ENCODE assay signal across 23 cellular contexts in genomic region chr2:241726459-241726858, GRCh38. TPM values are rescaled to one million over a fixed set of nuclear protein-coding genes. Genes with fewer than 3 reads are reported as not detected.
DNase-seq lines count a peak whose midpoint lies in the region; ATAC-seq and TF ChIP-seq lines count a peak whose summit lies in the region.
"Had no signal": no experiment of that assay in that cellular context is flagged by ENCODE, and none has a peak within 500 bp of the region (broad histone marks: within the 10 kb centered on the region; RNA-seq: fewer than 3 reads in every experiment).

No MANE protein-coding gene starts in this region.

- H3K9me3 ChIP-seq in SK-N-SH (no peaks in the 10 kb centered on the region), SK-N-MC (ENCODE audit: low read depth, low read length) (peaks cover 1% of the 10 kb centered on the region; the same call in 1 of the 2 replicates), uterus (no peaks in the 10 kb centered on the region), esophagus squamous epithelium (no peaks in the 10 kb centered on the region)
- H3K9me3 ChIP-seq: SJCRH30 had no signal

- TF ChIP-seq POLR2A in uterus (IDR thresholded peaks at IDR 0.05) = no peak
- no peak for TF ChIP-seq POLR2A in esophagus squamous epithelium (IDR thresholded peaks at IDR 0.05)

- POLR2A ChIA-PET in SK-N-SH (lab: Yijun Ruan, JAX) = no interaction called here

- peak overlapping the region; percentile 87 for H3K27ac Mint-ChIP-seq in nephron progenitor cell

- H3K9ac ChIP-seq in SK-N-SH = no peak overlapping the region
- no peak overlapping the region for H3K9ac ChIP-seq in SK-N-MC (ENCODE audit: insufficient read length)

- peaks cover 32% of the 10 kb centered on the region for H3K9me3 Mint-ChIP-seq in nephron progenitor cell
- H3K9me3 Mint-ChIP-seq: IgD-negative memory B cell had no signal

- H3F3A ChIP-seq in SK-N-SH (replicated peaks; ENCODE audit: insufficient read depth) = no peaks in the 10 kb centered on the region

- H3K27me3 ChIP-seq in SK-N-SH (ENCODE audit: insufficient read depth) = no peaks in the 10 kb centered on the region
- no peaks in the 10 kb centered on the region for H3K27me3 ChIP-seq in uterus
- no peaks in the 10 kb centered on the region for H3K27me3 ChIP-seq in esophagus squamous epithelium
- H3K27me3 ChIP-seq: SJCRH30 had no signal

- peaks cover 11 to 20% of the 10 kb centered on the region in 2 experiments for H3K36me3 ChIP-seq in SK-N-SH (replicated peaks in 1 of 2; ENCODE audit: control insufficient read depth in 1 of 2, insufficient read depth in 2 of 2, low read length in 1 of 2)
- peaks cover 27% of the 10 kb centered on the region for H3K36me3 ChIP-seq in SK-N-MC (ENCODE audit: insufficient read depth, low read length)
- no peaks in the 10 kb centered on the region for H3K36me3 ChIP-seq in uterus
- H3K36me3 ChIP-seq in esophagus squamous epithelium = peaks cover 0 to 65% (median 0%) of the 10 kb centered on the region in 3 donors

- H3K27ac ChIP-seq in SK-N-SH (ENCODE audit: low read depth in 2 of 2, low read length in 1 of 2) = no peak overlapping the region
- peak overlapping the region; percentile 46; the same call in 1 of the 2 replicates for H3K27ac ChIP-seq in SK-N-MC
- no peak overlapping the region for H3K27ac ChIP-seq in uterus
- H3K27ac ChIP-seq in esophagus squamous epithelium = no peak overlapping the region
- H3K27ac ChIP-seq: SJCRH30 had no signal

- no peak overlapping the region for H2AFZ ChIP-seq in SK-N-SH (ENCODE audit: low read depth)

- CTCF ChIA-PET in SK-N-SH (lab: Yijun Ruan, JAX) = interaction anchor here (0.8 to 2.7 kb wide), 2 partner anchors 23 to 152 kb away, joined by 5 to 11 read pairs; partner anchors contain the start of gene ING5

- H3K27me3 Mint-ChIP-seq in nephron progenitor cell (ENCODE audit: low read depth, poor library complexity) = no peaks in the 10 kb centered on the region
- H3K27me3 Mint-ChIP-seq: IgD-negative memory B cell had no signal

- WGBS in SK-N-SH (ENCODE audit: low lambda C conversion rate) = 97% methylated on average over 15 of the region's 16 CpGs
- WGBS in esophagus squamous epithelium, 2 donors = 84 to 92% methylated on average over 9 to 16 of the region's 16 CpGs

- DNase-seq in SK-N-SH = peak; percentile 15
- DNase-seq in SK-N-MC (ENCODE audit: low read depth, low spot score) = no peak
- DNase-seq in nephron progenitor cell = no peak
- no peak for DNase-seq in uterus
- no peak for DNase-seq in esophagus squamous epithelium (lab: John Stamatoyannopoulos, UW)
- DNase-seq in activated CD4-positive, alpha-beta T cell treated with anti-CD3 and anti-CD28 coated beads, Interleukin-2, amount 50 U/mL, for 48 hours = no peak
- DNase-seq: COR-L47, DMS 273 treated with DMSO at 0.1 percent for 48 hours, DMS79 treated with DMSO at 0.1 percent for 48 hours, Karpas-422, MV-4-11, NCI-H146, NCI-H2029 treated with DMSO at 0.1 percent for 48 hours, NCI-H446, NCI-H526 treated with DMSO at 0.1 percent for 48 hours, OCI-M1, SJCRH30, SW 1271 had no signal

- H3K4me2 ChIP-seq in SK-N-SH = no peak overlapping the region

- no peak for TF ChIP-seq CTCF in SK-N-SH (IDR thresholded peaks at IDR 0.05)
- TF ChIP-seq CTCF in nephron progenitor cell (IDR thresholded peaks at IDR 0.05) = no peak
- TF ChIP-seq CTCF in uterus (IDR thresholded peaks at IDR 0.05) = no peak
- TF ChIP-seq CTCF in esophagus squamous epithelium (IDR thresholded peaks at IDR 0.05) = no peak

- intact Hi-C loops in uterus (cut with DNase I; ENCODE audit: low total_unique reads) = no loop called here
- intact Hi-C loops in esophagus squamous epithelium (cut with DNase I) = no loop called here

- ATAC-seq in SK-N-SH treated with all-trans-retinoic acid at 6 μM for 48 hours = no peak

- H3K9me2 ChIP-seq in SK-N-SH = no peaks in the 10 kb centered on the region

- H3K4me3 Mint-ChIP-seq in nephron progenitor cell = no peak overlapping the region
- H3K4me3 Mint-ChIP-seq: IgD-negative memory B cell had no signal

- no peaks in the 10 kb centered on the region for H3K79me2 ChIP-seq in SK-N-SH (ENCODE audit: insufficient read depth)

- H3K4me1 ChIP-seq in SK-N-SH (ENCODE audit: control insufficient read depth in 1 of 2, insufficient read depth in 2 of 2, low read depth in 1 of 2, low read length in 1 of 2) = peaks cover 0 to 2% of the 10 kb centered on the region in 2 experiments; a peak in 1 of 4 replicates
- no peaks in the 10 kb centered on the region for H3K4me1 ChIP-seq in uterus
- H3K4me1 ChIP-seq in esophagus squamous epithelium = no peaks in the 10 kb centered on the region
- H3K4me1 ChIP-seq: SJCRH30 had no signal

- no peaks in the 10 kb centered on the region for H4K20me1 ChIP-seq in SK-N-SH (ENCODE audit: insufficient read depth)

- TF ChIP-seq RAD21 in SK-N-SH (IDR thresholded peaks at IDR 0.05; ENCODE audit: low read length) = no peak

- H3K4me3 ChIP-seq in SK-N-SH (ENCODE audit: low read depth in 2 of 2, low read length in 1 of 2) (no peak overlapping the region), SK-N-MC (no peak overlapping the region), uterus (no peak overlapping the region), esophagus squamous epithelium (no peak overlapping the region)
- H3K4me3 ChIP-seq: SJCRH30 had no signal

- TF ChIP-seq EP300 in SK-N-SH (IDR thresholded peaks at IDR 0.05; ENCODE audit: borderline replicate concordance in 1 of 2, low read depth in 1 of 2, low read length in 1 of 2) = no peak

- peaks cover 63% of the 10 kb centered on the region for H3K36me3 Mint-ChIP-seq in nephron progenitor cell (ENCODE audit: low read depth)

- H3K4me1 Mint-ChIP-seq in nephron progenitor cell = peaks cover 9% of the 10 kb centered on the region

TF ChIP-seq in SK-N-SH, 30 proteins besides CTCF, POLR2A, EP300 and RAD21:
- TF ChIP-seq MEF2A (IDR thresholded peaks at IDR 0.05; ENCODE audit: borderline replicate concordance, low read depth) (no peak), NFIC (IDR thresholded peaks at IDR 0.05; ENCODE audit: borderline replicate concordance) (no peak), RXRA (IDR thresholded peaks at IDR 0.05; ENCODE audit: borderline replicate concordance, low read depth) (no peak)
TF ChIP-seq in SK-N-SH: peak in this region for 0.

TF ChIP-seq in SK-N-SH treated with all-trans-retinoic acid at 6 μM for 48 hours, 23 proteins besides CTCF, POLR2A, EP300 and RAD21:
- TF ChIP-seq TSHZ2 (CRISPR knock-in tag; IDR thresholded peaks at IDR 0.05) = no peak
- TF ChIP-seq ARNTL (CRISPR knock-in tag; IDR thresholded peaks at IDR 0.05; ENCODE audit: borderline replicate concordance, low read depth) = no peak
- no peak for TF ChIP-seq ZNF70 (CRISPR knock-in tag; IDR thresholded peaks at IDR 0.05)
- no peak for TF ChIP-seq RARB (CRISPR knock-in tag; IDR thresholded peaks at IDR 0.05)
- TF ChIP-seq GLIS3 (CRISPR knock-in tag; IDR thresholded peaks at IDR 0.05) = no peak

RNA-seq across cellular contexts. Expression of gene D2HGDH, which starts 8.0 kb away (rescaled TPM):
- 33.7 and 36.3 TPM in 2 replicates for polyA plus RNA-seq in SK-N-SH (2012; rRNA removed)
- polyA plus RNA-seq in SK-N-SH (2012; cell fraction: cytosol; rRNA removed) = 12.4 and 18.7 TPM in 2 replicates
- 210 and 218 TPM in 2 replicates for polyA plus RNA-seq in SK-N-SH (2012; cell fraction: nucleus; rRNA removed)
- total RNA-seq in uterus (10 to 100 TPM in 2 of 4 donors, 1 to 10 TPM in 2; 5.3 to 54.4 (median 13.7) TPM), esophagus squamous epithelium (10 to 100 TPM; 16.9 to 33.4 (median 23.6) TPM)

RNA-seq across cellular contexts. Expression of gene ING5, which starts 24.6 kb away (rescaled TPM):
- polyA plus RNA-seq in SK-N-SH (2012; rRNA removed) = 56.3 and 62.9 TPM in 2 replicates
- polyA plus RNA-seq in SK-N-SH (2012; cell fraction: cytosol; rRNA removed) = 31.8 and 41.4 TPM in 2 replicates
- polyA plus RNA-seq in SK-N-SH (2012; cell fraction: nucleus; rRNA removed) = 212 and 214 TPM in 2 replicates
- 10 to 100 TPM in 3 of 4 donors, 1 to 10 TPM in 1; 6.8 to 50.0 (median 27.9) TPM for total RNA-seq in uterus
- total RNA-seq in esophagus squamous epithelium = 10 to 100 TPM; 10.4 to 39.3 (median 18.8) TPM

RNA-seq across cellular contexts. Expression of gene DTYMK, which starts 39.8 kb away (rescaled TPM):
- polyA plus RNA-seq in SK-N-SH (2012; rRNA removed) = 36.3 and 51.1 TPM in 2 replicates
- polyA plus RNA-seq in SK-N-SH (2012; cell fraction: cytosol; rRNA removed) = 32.5 and 40.9 TPM in 2 replicates
- polyA plus RNA-seq in SK-N-SH (2012; cell fraction: nucleus; rRNA removed) = 32.1 and 47.2 TPM in 2 replicates
- 10 to 100 TPM in 1 of 4 donors, 1 to 10 TPM in 2, under 1 TPM in 1; 0.59 to 17.8 (median 8.4) TPM for total RNA-seq in uterus
- 10 to 100 TPM; 14.6 to 40.3 (median 21.9) TPM for total RNA-seq in esophagus squamous epithelium

RNA-seq across cellular contexts. Expression of gene GAL3ST2, which starts 50.2 kb away (rescaled TPM):
- 0.10 and 0.15 TPM in 2 replicates for polyA plus RNA-seq in SK-N-SH (2012; rRNA removed)
- 0.04 TPM in 1 of 2 replicates, not detected in the other for polyA plus RNA-seq in SK-N-SH (2012; cell fraction: cytosol; rRNA removed)
- polyA plus RNA-seq in SK-N-SH (2012; cell fraction: nucleus; rRNA removed) = 0.74 and 1.0 TPM in 2 replicates
- total RNA-seq in uterus = under 1 TPM in 2 of 4 donors, not detected in 2; 0.21 to 0.29 TPM
- under 1 TPM in 1 of 4 donors, not detected in 3; 0.38 TPM for total RNA-seq in esophagus squamous epithelium
- total RNA-seq: A172, M059J, SJCRH30 had no signal
- polyA plus RNA-seq: AG04450, IgD-negative memory B cell had no signal
